Comparison of ENCODE assay signal across 8 cellular contexts in genomic region chr6:37653933-37654565, GRCh38. TPM values are rescaled to one million over a fixed set of nuclear protein-coding genes. Genes with fewer than 3 reads are reported as not detected.
DNase-seq lines count a peak whose midpoint lies in the region; ATAC-seq and TF ChIP-seq lines count a peak whose summit lies in the region.

No MANE protein-coding gene starts in this region.

- no peaks in the 10 kb centered on the region for H3K79me2 ChIP-seq in DND-41 (ENCODE audit: insufficient read depth, low read length)

- no peak for TF ChIP-seq EP300 in Ishikawa (IDR thresholded peaks at IDR 0.05; ENCODE audit: borderline replicate concordance)

- TF ChIP-seq CTCF in DND-41 (IDR thresholded peaks at IDR 0.05; ENCODE audit: borderline replicate concordance, extremely low read depth, low read length, poor library complexity, severe bottlenecking) (peak; percentile 91), WERI-Rb-1 (IDR thresholded peaks at IDR 0.05; ENCODE audit: low read depth, low read length) (peak; percentile 79), spleen (IDR thresholded peaks at IDR 0.05 in 8 of 11, conservative IDR thresholded peaks at IDR 0.05 in 3 of 11) (peak; percentile 60 to 87 (median 76))

- H3K4me3 ChIP-seq in DND-41 (ENCODE audit: low read depth in 1 of 2, low read length in 2 of 2) (no peak overlapping the region), WERI-Rb-1 (ENCODE audit: low read depth, low read length) (no peak overlapping the region), spleen (no peak overlapping the region)

- no peak overlapping the region for H3K4me2 ChIP-seq in DND-41 (ENCODE audit: insufficient read depth, low read length)

- H3K9ac ChIP-seq in DND-41 (ENCODE audit: low read depth, low read length): no peak overlapping the region

- H3K27ac ChIP-seq in DND-41 (ENCODE audit: low read length) (no peak overlapping the region), WERI-Rb-1 (no peak overlapping the region), spleen (no peak overlapping the region), caudate nucleus (ENCODE audit: low read depth, low read length) (no peak overlapping the region)

- H3K27me3 ChIP-seq in DND-41 (ENCODE audit: insufficient read depth, low read length, poor library complexity) (no peaks in the 10 kb centered on the region), WERI-Rb-1 (ENCODE audit: insufficient read depth, low read depth, severe bottlenecking) (no peaks in the 10 kb centered on the region), spleen (replicated peaks in 1 of 7) (peaks cover 0 to 17% (median 10%) of the 10 kb centered on the region in 7 donors)

- H3K4me1 ChIP-seq in DND-41 (ENCODE audit: insufficient read depth, low read length) (no peaks in the 10 kb centered on the region), spleen (peaks cover 0 to 7% (median 3%) of the 10 kb centered on the region in 6 donors)

- DNase-seq in DND-41: peak; percentile 70
- peak; percentile 65 for DNase-seq in WERI-Rb-1
- peak; percentile 62 to 82 for DNase-seq in erythroblast (lab: John Stamatoyannopoulos, UW)
- no peak for DNase-seq in spleen
- DNase-seq in caudate nucleus (lab: John Stamatoyannopoulos, UW): no peak

- TF ChIP-seq RAD21 in Ishikawa (IDR thresholded peaks at IDR 0.05; ENCODE audit: low read depth): peak; percentile 47

- H3K9me3 ChIP-seq in DND-41 (ENCODE audit: insufficient read depth, low read length, severe bottlenecking) (peaks cover 2% of the 10 kb centered on the region), WERI-Rb-1 (ENCODE audit: severe bottlenecking) (peaks cover 12% of the 10 kb centered on the region), spleen (peaks cover 4 to 14% (median 10%) of the 10 kb centered on the region in 8 donors)

- TF ChIP-seq POLR2A in erythroblast (IDR thresholded peaks at IDR 0.05; ENCODE audit: low read length) (no peak), spleen (IDR thresholded peaks at IDR 0.05) (no peak)

- 76 to 95% (median 79%) methylated on average over 8 of the region's 8 CpGs for WGBS in spleen, 5 donors

- H4K20me1 ChIP-seq in DND-41 (ENCODE audit: insufficient read depth, low read length): no peaks in the 10 kb centered on the region

- no peaks in the 10 kb centered on the region for H3K36me3 ChIP-seq in DND-41 (ENCODE audit: insufficient read depth, low read length)
- H3K36me3 ChIP-seq in WERI-Rb-1: peaks cover 26% of the 10 kb centered on the region
- H3K36me3 ChIP-seq in spleen: peaks cover 0 to 28% (median 0%) of the 10 kb centered on the region in 6 donors

- H2AFZ ChIP-seq in DND-41 (ENCODE audit: low read depth, low read length): no peak overlapping the region

- intact Hi-C loops in spleen (cut with DNase I; ENCODE audit: low total_unique reads): no loop called here

- peak; percentile 70 for ATAC-seq in DND-41 (ENCODE audit: insufficient read depth, low read depth)
- ATAC-seq in GM21528 (IDR thresholded peaks at IDR 0.05; ENCODE audit: low FRiP score, unreplicated experiment): no peak
- no peak for ATAC-seq in GM21423 (IDR thresholded peaks at IDR 0.05; ENCODE audit: unreplicated experiment)

TF ChIP-seq in Ishikawa, 13 proteins besides CTCF, POLR2A, EP300 and RAD21:
- TF ChIP-seq ZBTB7A (IDR thresholded peaks at IDR 0.05; ENCODE audit: low read depth) (no peak), EGR1 (IDR thresholded peaks at IDR 0.05) (no peak), NFIC (IDR thresholded peaks at IDR 0.05) (no peak), CREB1 (IDR thresholded peaks at IDR 0.05; ENCODE audit: low read depth) (no peak), TCF12 (IDR thresholded peaks at IDR 0.05; ENCODE audit: low read depth) (no peak), TAF1 (IDR thresholded peaks at IDR 0.05; ENCODE audit: low read depth) (no peak), MAX (IDR thresholded peaks at IDR 0.05) (no peak), REST (IDR thresholded peaks at IDR 0.05; ENCODE audit: low read depth) (no peak), YY1 (IDR thresholded peaks at IDR 0.05; ENCODE audit: low read depth) (no peak), FOXM1 (IDR thresholded peaks at IDR 0.05; ENCODE audit: borderline replicate concordance, low read depth) (no peak), USF1 (IDR thresholded peaks at IDR 0.05) (no peak), TEAD4 (IDR thresholded peaks at IDR 0.05) (no peak), CEBPB (IDR thresholded peaks at IDR 0.05) (no peak)

RNA-seq across cellular contexts. Expression of gene MDGA1, which starts 43.6 kb away (rescaled TPM):
- 10 to 100 TPM in 6 of 7 donors, 1 to 10 TPM in 1; 1.7 to 33.8 (median 12.0) TPM for total RNA-seq in spleen
- polyA plus RNA-seq in spleen: 1 to 10 TPM in 2 of 3 donors, under 1 TPM in 1; 0.51 to 2.9 (median 2.4) TPM

Comparison
In these comparisons a context has a peak if more than half of its experiments do, and no peak if none do; other contexts are left out.
1. DNase-seq: peak in DND-41 (single experiment), WERI-Rb-1 (single experiment) and erythroblast (2 of 2); none in spleen (single experiment) and caudate nucleus (0 of 61).
2. Peak in every context shown above with its lines, with median percentiles within 50 percentile points of each other: CTCF ChIP-seq.